ENCODE assay signal across 9 cellular contexts in the genomic region with DNA sequence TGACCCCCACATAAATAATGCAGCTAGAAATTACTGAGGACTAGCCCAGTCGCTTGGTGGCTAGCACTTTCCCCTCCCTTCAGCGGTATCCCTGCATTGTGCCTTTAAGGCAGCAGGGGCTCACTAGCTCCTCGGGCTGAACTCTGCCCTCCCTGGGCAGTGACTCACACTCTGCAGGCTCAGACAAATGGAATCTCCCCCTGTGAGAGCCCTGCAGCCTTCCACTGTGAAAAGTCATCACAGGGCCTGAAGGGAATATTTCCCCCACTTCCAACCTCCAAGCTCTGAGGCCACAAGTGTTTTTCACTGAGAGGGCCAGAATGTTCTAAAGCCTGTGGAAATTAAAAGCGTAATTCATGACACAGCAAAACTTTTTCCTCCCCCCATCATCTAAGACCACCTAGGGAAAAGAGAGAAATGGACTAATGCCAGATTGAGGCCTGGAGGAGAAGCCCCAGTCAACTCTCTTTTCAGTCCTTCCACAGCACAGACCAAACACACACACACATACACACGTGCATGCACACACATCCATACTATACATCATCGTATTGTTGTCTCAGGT.
DNase-seq lines count a peak whose midpoint lies in the region; ATAC-seq and TF ChIP-seq lines count a peak whose summit lies in the region.
"Had no signal": no experiment of that assay in that cellular context is flagged by ENCODE, and none has a peak within 500 bp of the region (broad histone marks: within the 10 kb centered on the region; RNA-seq: fewer than 3 reads in every experiment).

No MANE protein-coding gene starts in this region.

- peaks cover 3% of the 10 kb centered on the region in 2 donors for H3K9me3 Mint-ChIP-seq in activated T-cell treated with anti-CD3 and anti-CD28 coated beads, Interleukin-2, amount 50 U/mL, for 72 hours
- H3K9me3 Mint-ChIP-seq in natural killer cell = peaks cover 2 to 4% of the 10 kb centered on the region in 2 donors
- H3K9me3 Mint-ChIP-seq: T-helper 1 cell treated with Interleukin-12 subunit alpha and Interleukin-12 subunit beta and Interleukin-4 antibody, amounts not matched to agents 30 μg/mL and 1 μg/mL, for 36 hours had no signal

- no peak overlapping the region for H3K4me3 Mint-ChIP-seq in activated T-cell treated with anti-CD3 and anti-CD28 coated beads, Interleukin-2, amount 50 U/mL, for 72 hours
- H3K4me3 Mint-ChIP-seq in natural killer cell = no peak overlapping the region
- H3K4me3 Mint-ChIP-seq: T-helper 1 cell treated with Interleukin-12 subunit alpha and Interleukin-12 subunit beta and Interleukin-4 antibody, amounts not matched to agents 30 μg/mL and 1 μg/mL, for 36 hours had no signal

- peak overlapping the region; percentile 72 to 86 (median 78) for H3K27ac ChIP-seq in transverse colon

- no peaks in the 10 kb centered on the region for H3K9me3 ChIP-seq in transverse colon

- intact Hi-C loops in left colon (cut with DNase I, micrococcal nuclease) (no loop called here), transverse colon (cut with DNase I; ENCODE audit: low total_unique reads) (no loop called here), natural killer cell (cut with micrococcal nuclease) (no loop called here)

- no peak for TF ChIP-seq POLR2A in transverse colon (IDR thresholded peaks at IDR 0.05)

- 37 to 59% methylated on average over 2 to 6 of the region's 6 CpGs for WGBS in transverse colon (ENCODE audit: low coverage in 1 of 2), 2 donors

- TF ChIP-seq CTCF in cardiac fibroblast (IDR thresholded peaks at IDR 0.05; ENCODE audit: low read depth, low read length) = peak; percentile 18
- TF ChIP-seq CTCF in transverse colon (IDR thresholded peaks at IDR 0.05) = peak in 1 of 5 experiments; percentile 11
- no peak for TF ChIP-seq CTCF in natural killer cell (IDR thresholded peaks at IDR 0.05)

- ATAC-seq in left colon (peak; percentile 65), natural killer cell (no peak)
- ATAC-seq in activated T-cell treated with anti-CD3 and anti-CD28 coated beads, Interleukin-2, amount 50 U/mL, for 72 hours (replicated peaks in 1 of 2) = no peak

- H3K4me3 ChIP-seq in cardiac fibroblast (replicated peaks in 1 of 2; ENCODE audit: low read depth in 2 of 2, low read length in 2 of 2) (peak overlapping the region in 1 of 2 donors; percentile 16), transverse colon (no peak overlapping the region)

- peaks cover 18% of the 10 kb centered on the region for H3K27me3 Mint-ChIP-seq in activated T-cell treated with anti-CD3 and anti-CD28 coated beads, Interleukin-2, amount 50 U/mL, for 72 hours (ENCODE audit: low read depth)
- H3K27me3 Mint-ChIP-seq in natural killer cell (ENCODE audit: low read depth in 2 of 2) = peaks cover 5 to 8% of the 10 kb centered on the region in 2 donors

- no peaks in the 10 kb centered on the region for H3K4me1 Mint-ChIP-seq in activated T-cell treated with anti-CD3 and anti-CD28 coated beads, Interleukin-2, amount 50 U/mL, for 72 hours (ENCODE audit: low read depth)
- no peaks in the 10 kb centered on the region for H3K4me1 Mint-ChIP-seq in natural killer cell

- DNase-seq in HuH-7 (ENCODE audit: low spot score) = peak; percentile 72
- DNase-seq in cardiac fibroblast (ENCODE audit: low read depth in 2 of 2) = peak; percentile 97 to 99
- peak; percentile 36 to 57 for DNase-seq in left colon
- DNase-seq in transverse colon = peak; percentile 52
- no peak for DNase-seq in activated T-cell treated with anti-CD3 and anti-CD28 coated beads, Interleukin-2, amount 50 U/mL, for 72 hours
- DNase-seq in central memory CD4-positive, alpha-beta T cell = no peak
- DNase-seq in natural killer cell = no peak
- no peak for DNase-seq in DMS79 treated with DMSO at 0.1 percent for 48 hours (lab: John Stamatoyannopoulos, UW)

- peaks cover 0 to 51% (median 25%) of the 10 kb centered on the region in 4 donors for H3K4me1 ChIP-seq in transverse colon

- no peak overlapping the region for H3K27ac Mint-ChIP-seq in activated T-cell treated with anti-CD3 and anti-CD28 coated beads, Interleukin-2, amount 50 U/mL, for 72 hours
- no peak overlapping the region for H3K27ac Mint-ChIP-seq in natural killer cell
- H3K27ac Mint-ChIP-seq: T-helper 1 cell treated with Interleukin-12 subunit alpha and Interleukin-12 subunit beta and Interleukin-4 antibody, amounts not matched to agents 30 μg/mL and 1 μg/mL, for 36 hours had no signal

- in situ Hi-C loops in transverse colon (cut with MboI; ENCODE audit: low pct_ligation_motif_present in 1 of 4, low pct_unique_long_range_greater_than_20kb in 1 of 4, low sequenced_read_pairs in 3 of 4) = no loop called here

- no peaks in the 10 kb centered on the region for H3K36me3 ChIP-seq in transverse colon

- no peaks in the 10 kb centered on the region for H3K36me3 Mint-ChIP-seq in activated T-cell treated with anti-CD3 and anti-CD28 coated beads, Interleukin-2, amount 50 U/mL, for 72 hours (ENCODE audit: insufficient read depth in 2 of 2)
- H3K36me3 Mint-ChIP-seq in natural killer cell = no peaks in the 10 kb centered on the region

- no peak for TF ChIP-seq EP300 in transverse colon (IDR thresholded peaks at IDR 0.05; ENCODE audit: low read depth)

- H3K27me3 ChIP-seq in transverse colon = no peaks in the 10 kb centered on the region

Comparison
In these comparisons a context has a peak if more than half of its experiments do, and no peak if none do; other contexts are left out.
1. DNase-seq: peak in HuH-7 (single experiment), cardiac fibroblast (2 of 2), left colon (2 of 2) and transverse colon (single experiment); none in activated T-cell treated with anti-CD3 and anti-CD28 coated beads, Interleukin-2, amount 50 U/mL, for 72 hours (0 of 2), central memory CD4-positive, alpha-beta T cell (single experiment), natural killer cell (single experiment) and DMS79 treated with DMSO at 0.1 percent for 48 hours (single experiment).